8 cellular contexts compared by ENCODE assay signal in the genomic region with DNA sequence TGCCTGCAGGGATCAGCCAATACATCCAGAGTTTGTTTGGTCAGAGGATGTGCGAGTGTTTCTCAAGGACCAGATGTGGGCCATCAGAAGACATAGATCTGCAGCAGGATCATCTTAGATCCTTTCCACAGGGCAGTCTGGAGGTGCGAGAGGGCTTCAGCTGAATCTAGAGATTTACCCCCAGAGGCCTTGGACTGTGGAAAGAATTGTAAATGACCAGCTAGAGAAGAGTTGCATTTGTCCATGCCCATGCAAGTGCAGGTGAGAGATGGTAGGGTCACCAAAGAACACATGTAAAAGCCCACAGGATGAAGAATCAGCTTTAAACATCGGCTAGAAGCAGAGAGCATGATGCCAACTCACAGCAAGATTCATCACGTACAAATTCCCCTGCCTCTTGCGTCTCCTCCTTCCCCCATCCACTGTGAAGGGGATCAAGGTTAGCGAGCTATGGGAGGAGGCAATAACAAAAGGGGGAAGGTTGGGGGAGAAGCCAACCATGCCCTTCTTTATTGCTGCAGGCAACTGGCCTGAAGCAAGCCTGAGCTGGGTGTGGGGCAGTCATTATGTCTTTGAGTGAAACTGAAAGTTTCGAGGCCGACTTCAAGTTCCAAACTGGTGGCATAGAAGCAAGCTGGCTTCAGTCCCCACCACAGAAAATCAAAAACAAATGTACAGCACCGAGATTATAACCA.
DNase-seq lines count a peak whose midpoint lies in the region; ATAC-seq, FAIRE-seq and TF ChIP-seq lines count a peak whose summit lies in the region.
"Had no signal": no experiment of that assay in that cellular context is flagged by ENCODE, and none has a peak within 500 bp of the region (broad histone marks: within the 10 kb centered on the region; RNA-seq: fewer than 3 reads in every experiment).

No MANE protein-coding gene starts in this region.

- in situ Hi-C loops in GM13976 (cut with MboI; ENCODE audit: low sequenced_read_pairs, unreplicated experiment) = no loop called here

- H3K36me3 ChIP-seq in spleen (peaks cover 0 to 28% (median 6%) of the 10 kb centered on the region in 6 donors), gastroesophageal sphincter (no peaks in the 10 kb centered on the region)

- H3K27me3 ChIP-seq in spleen (replicated peaks in 1 of 7) = no peaks in the 10 kb centered on the region
- no peaks in the 10 kb centered on the region for H3K27me3 ChIP-seq in gastroesophageal sphincter

- ATAC-seq in HG02571 (IDR thresholded peaks at IDR 0.05; ENCODE audit: unreplicated experiment) (peak; percentile 59), gastroesophageal sphincter (no peak)

- H3K36me3 Mint-ChIP-seq in activated T-helper 2 cell treated with anti-CD3 and anti-CD28 coated beads, Interferon-gamma antibody, Interleukin-2, Interleukin-4, amounts not matched to agents 10 μg/mL and 5 μg/mL and 100 μg/mL, durations not matched to agents 14 hours and 24 hours and 36 hours (ENCODE audit: low read depth) = peaks cover 24% of the 10 kb centered on the region

- H3K4me1 Mint-ChIP-seq in activated T-helper 2 cell treated with anti-CD3 and anti-CD28 coated beads, Interferon-gamma antibody, Interleukin-2, Interleukin-4, amounts not matched to agents 10 μg/mL and 5 μg/mL and 100 μg/mL, durations not matched to agents 14 hours and 24 hours and 36 hours (ENCODE audit: low read depth) = peaks cover 47% of the 10 kb centered on the region

- TF ChIP-seq POLR2A in spleen (IDR thresholded peaks at IDR 0.05) = no peak
- TF ChIP-seq POLR2A in gastroesophageal sphincter (IDR thresholded peaks at IDR 0.05) = no peak

- 68 to 83% (median 74%) methylated on average over 9 of the region's 9 CpGs for WGBS in spleen, 5 donors
- 82 to 88% methylated on average over 8 of the region's 9 CpGs for WGBS in gastroesophageal sphincter (ENCODE audit: low coverage in 1 of 2), 2 donors

- TF ChIP-seq CTCF in spleen (IDR thresholded peaks at IDR 0.05 in 8 of 11, conservative IDR thresholded peaks at IDR 0.05 in 3 of 11) = no peak
- TF ChIP-seq CTCF in GM13976 (IDR thresholded peaks at IDR 0.05; ENCODE audit: borderline replicate concordance, control extremely low read depth, extremely low read depth, insufficient read depth, missing control alignments) = no peak
- TF ChIP-seq CTCF in gastroesophageal sphincter (IDR thresholded peaks at IDR 0.05) = no peak
- no peak for TF ChIP-seq CTCF in GM10248 (IDR thresholded peaks at IDR 0.05; ENCODE audit: control extremely low read depth, extremely low read depth, low read depth, missing control alignments)

- TF ChIP-seq EP300 in gastroesophageal sphincter (IDR thresholded peaks at IDR 0.05) = no peak

- H3K4me3 Mint-ChIP-seq in activated T-helper 2 cell treated with anti-CD3 and anti-CD28 coated beads, Interferon-gamma antibody, Interleukin-2, Interleukin-4, amounts not matched to agents 10 μg/mL and 5 μg/mL and 100 μg/mL, durations not matched to agents 14 hours and 24 hours and 36 hours (ENCODE audit: low read depth) = peak overlapping the region; percentile 50

- H3K27ac Mint-ChIP-seq in activated T-helper 2 cell treated with anti-CD3 and anti-CD28 coated beads, Interferon-gamma antibody, Interleukin-2, Interleukin-4, amounts not matched to agents 10 μg/mL and 5 μg/mL and 100 μg/mL, durations not matched to agents 14 hours and 24 hours and 36 hours = peak overlapping the region; percentile 6

- peak; percentile 76 for FAIRE-seq in GM18507 (lab: Jason Lieb, UNC)

- DNase-seq in GM18507 (ENCODE audit: extremely low spot score, insufficient read length, low read depth) (no peak), spleen (no peak), GM13976 (ENCODE audit: low spot score) (no peak), GM10248 (ENCODE audit: extremely low spot score) (no peak)
- DNase-seq in activated T-helper 2 cell treated with anti-CD3 and anti-CD28 coated beads, Interferon-gamma antibody, Interleukin-2, Interleukin-4, amounts not matched to agents 10 μg/mL and 5 μg/mL and 100 μg/mL, durations not matched to agents 14 hours and 24 hours and 36 hours (ENCODE audit: low spot score) = no peak

- H3K27me3 Mint-ChIP-seq in activated T-helper 2 cell treated with anti-CD3 and anti-CD28 coated beads, Interferon-gamma antibody, Interleukin-2, Interleukin-4, amounts not matched to agents 10 μg/mL and 5 μg/mL and 100 μg/mL, durations not matched to agents 14 hours and 24 hours and 36 hours (ENCODE audit: low read depth) = peaks cover 20% of the 10 kb centered on the region

- H3K9me3 ChIP-seq in spleen (no peaks in the 10 kb centered on the region), gastroesophageal sphincter (no peaks in the 10 kb centered on the region)

- peak overlapping the region in 2 of 8 donors; percentile 4 to 43 for H3K4me3 ChIP-seq in spleen
- no peak overlapping the region for H3K4me3 ChIP-seq in gastroesophageal sphincter
- H3K4me3 ChIP-seq: lung had no signal

- intact Hi-C loops in activated T-helper 2 cell treated with anti-CD3 and anti-CD28 coated beads, Interferon-gamma antibody, Interleukin-2, Interleukin-4, amounts not matched to agents 10 μg/mL and 5 μg/mL and 100 μg/mL, durations not matched to agents 14 hours and 24 hours and 36 hours (cut with micrococcal nuclease) = loop anchor here (5.0 kb wide), 1 partner anchor 33 kb away; no protein-coding TSS in a partner anchor
- intact Hi-C loops in spleen (cut with DNase I; ENCODE audit: low total_unique reads) = no loop called here

- CTCF ChIA-PET in GM10248 (lab: Yijun Ruan, JAX) = interaction anchor here (0.8 to 1.6 kb wide), 5 partner anchors 9 to 107 kb away, joined by 3 to 5 read pairs (median 3); no protein-coding TSS in a partner anchor

- POLR2A ChIA-PET in GM10248 (lab: Yijun Ruan, JAX) = no interaction called here

- peaks cover 0 to 57% (median 29%) of the 10 kb centered on the region in 6 donors for H3K4me1 ChIP-seq in spleen
- H3K4me1 ChIP-seq in gastroesophageal sphincter = no peaks in the 10 kb centered on the region

- H3K27ac ChIP-seq in spleen (peak overlapping the region in 7 of 8 donors; percentile 56 to 84 (median 68)), gastroesophageal sphincter (no peak overlapping the region)

- no peaks in the 10 kb centered on the region for H3K9me3 Mint-ChIP-seq in activated T-helper 2 cell treated with anti-CD3 and anti-CD28 coated beads, Interferon-gamma antibody, Interleukin-2, Interleukin-4, amounts not matched to agents 10 μg/mL and 5 μg/mL and 100 μg/mL, durations not matched to agents 14 hours and 24 hours and 36 hours

Comparison
In these comparisons a context has a peak if more than half of its experiments do, and no peak if none do; other contexts are left out.
1. H3K27ac ChIP-seq: peak in spleen (7 of 8); none in gastroesophageal sphincter (0 of 4).